ENCODE assay signal across 18 cellular contexts in the genomic region with DNA sequence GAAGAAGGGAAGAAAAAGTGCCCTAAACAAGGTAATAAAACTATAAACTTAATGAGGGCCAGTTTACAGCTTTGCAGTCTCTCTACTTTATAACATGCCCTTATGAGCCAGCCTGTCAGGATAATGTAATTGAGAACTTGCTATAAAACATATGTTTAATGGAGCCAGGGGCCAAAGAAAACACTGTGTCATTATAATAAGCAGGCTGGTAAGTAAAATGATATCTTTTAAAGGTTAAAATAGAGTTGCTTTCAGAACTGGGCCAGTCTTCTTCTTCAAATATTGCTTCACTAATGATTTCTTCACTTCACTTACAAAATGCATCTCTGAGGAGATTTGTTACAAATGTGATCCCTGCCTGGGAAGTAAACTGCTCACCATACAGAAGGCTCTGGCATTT.
A peak's percentile ranks its signal among the peaks of the same experiment; 100 is the strongest.
DNase-seq lines count a peak whose midpoint lies in the region; ATAC-seq and TF ChIP-seq lines count a peak whose summit lies in the region.
"Had no signal": no experiment of that assay in that cellular context is flagged by ENCODE, and none has a peak within 500 bp of the region (broad histone marks: within the 10 kb centered on the region; RNA-seq: fewer than 3 reads in every experiment).

No MANE protein-coding gene starts in this region.

- H3K23ac ChIP-seq in IMR-90 (ENCODE audit: low read depth, low read length) = no peak overlapping the region
- no peak overlapping the region for H3K23ac ChIP-seq in trophoblast cell (ENCODE audit: low read length)

- H3K18ac ChIP-seq in IMR-90 (ENCODE audit: low read depth, low read length) = no peak overlapping the region
- no peak overlapping the region for H3K18ac ChIP-seq in trophoblast cell (ENCODE audit: low read length)

- H3K14ac ChIP-seq in IMR-90 (replicated peaks; ENCODE audit: low read depth, low read length) = no peak overlapping the region
- no peak overlapping the region for H3K14ac ChIP-seq in trophoblast cell (ENCODE audit: low read length)

- DNase-seq in BJ (ENCODE audit: low read depth) (peak; percentile 62), IMR-90 (peak; percentile 15), adipocyte (ENCODE audit: low read depth) (peak; percentile 94), myocyte (ENCODE audit: low read depth) (peak; percentile 3), trophoblast cell (no peak), glomerular visceral epithelial cell (ENCODE audit: extremely low spot score) (no peak)
- DNase-seq: activated CD8-positive, alpha-beta memory T cell treated with anti-CD3 and anti-CD28 coated beads, Interleukin-2, amount 10 ng/mL, durations not matched to agents 7 days and 5 days; activated gamma-delta T cell; DMS153; erythroblast; NCI-H187; NCI-H774; stimulated activated naive CD8-positive, alpha-beta T cell treated with anti-CD3 and anti-CD28 coated beads, Interleukin-15, amount 100 ng/mL, for 72 hours; T-helper 17 cell had no signal

- no peak for TF ChIP-seq RAD21 in IMR-90 (IDR thresholded peaks at IDR 0.05; ENCODE audit: low read length)

- BruUV-seq in IMR-90 (replicated peaks; lab: Mats Ljungman, UMichigan) = no TSS peak

- no peaks in the 10 kb centered on the region for H3K36me3 ChIP-seq in BJ (ENCODE audit: control insufficient read depth, insufficient read depth, low read length)
- H3K36me3 ChIP-seq in IMR-90 (ENCODE audit: control insufficient read depth, insufficient read depth, low read length) = no peaks in the 10 kb centered on the region
- H3K36me3 ChIP-seq in adipocyte (ENCODE audit: control insufficient read depth, insufficient read depth, low read length, severe bottlenecking) = no peaks in the 10 kb centered on the region
- no peaks in the 10 kb centered on the region for H3K36me3 ChIP-seq in trophoblast cell (ENCODE audit: control insufficient read depth in 1 of 2, insufficient read depth in 2 of 2, low read length in 2 of 2)
- H3K36me3 ChIP-seq: BLaER1 had no signal

- TF ChIP-seq CTCF in BJ (IDR thresholded peaks at IDR 0.05; ENCODE audit: insufficient read depth, low read depth, low read length) (no peak), IMR-90 (conservative IDR thresholded peaks at IDR 0.05; ENCODE audit: low read depth, low read length) (no peak)

- no peak overlapping the region for H3K56ac ChIP-seq in IMR-90 (ENCODE audit: extremely low read depth, insufficient read depth, low read length)

- H3K4ac ChIP-seq in IMR-90 (ENCODE audit: low read depth, low read length) (no peak overlapping the region), trophoblast cell (ENCODE audit: low read depth, low read length) (no peak overlapping the region)

- H2BK15ac ChIP-seq in IMR-90 (ENCODE audit: low read depth, low read length) = no peak overlapping the region

- H3K9ac ChIP-seq in IMR-90 (ENCODE audit: low read depth, low read length) (no peak overlapping the region), adipocyte (ENCODE audit: low read length) (peak overlapping the region; percentile 25), trophoblast cell (ENCODE audit: low read length) (no peak overlapping the region)
- H3K9ac ChIP-seq: BLaER1, parathyroid adenoma had no signal

- no peak overlapping the region for H4K5ac ChIP-seq in IMR-90 (ENCODE audit: low read depth, low read length)

- no peak overlapping the region for H2AK9ac ChIP-seq in IMR-90 (replicated peaks; ENCODE audit: low read depth, low read length, poor library complexity)

- dilution Hi-C loops in IMR-90 (cut with HindIII; ENCODE audit: low sequenced_read_pairs, unreplicated experiment) = no loop called here

- H4K8ac ChIP-seq in IMR-90 (ENCODE audit: low read depth in 2 of 2, low read length in 2 of 2) (no peak overlapping the region), trophoblast cell (ENCODE audit: low read depth, low read length) (no peak overlapping the region)

- H2AFZ ChIP-seq in IMR-90 (replicated peaks; ENCODE audit: low read length, poor library complexity) = no peak overlapping the region
- H2AFZ ChIP-seq in trophoblast cell (ENCODE audit: insufficient read depth, low read length, poor library complexity) = no peak overlapping the region
- H2AFZ ChIP-seq: parathyroid adenoma had no signal

- CTCF ChIA-PET in BJ (lab: Yijun Ruan, JAX) = interaction anchor here (1.0 kb wide), 1 partner anchor 381 kb away, joined by 4 read pairs; no protein-coding TSS in a partner anchor
- CTCF ChIA-PET in IMR-90 (lab: Yijun Ruan, JAX) = no interaction called here

- H3K79me2 ChIP-seq in trophoblast cell (ENCODE audit: control insufficient read depth, insufficient read depth, low read length, poor library complexity) = no peaks in the 10 kb centered on the region
- H3K79me2 ChIP-seq: parathyroid adenoma had no signal

- in situ Hi-C loops in IMR-90 (cut with MboI; ENCODE audit: low sequenced_read_pairs) = no loop called here

- no peaks in the 10 kb centered on the region for H4K20me1 ChIP-seq in IMR-90 (ENCODE audit: insufficient read depth, low read length)
- H4K20me1 ChIP-seq: BLaER1 had no signal

- intact Hi-C loops in IMR-90 (cut with micrococcal nuclease) = loop anchor here (2.0 kb wide), 1 partner anchor 381 kb away; no protein-coding TSS in a partner anchor

- H4K91ac ChIP-seq in IMR-90 (ENCODE audit: insufficient read depth, low read depth, low read length) = no peak overlapping the region
- H4K91ac ChIP-seq in trophoblast cell (ENCODE audit: low read depth, low read length) = no peak overlapping the region

- TF ChIP-seq POLR2A in IMR-90 (IDR thresholded peaks at IDR 0.05; ENCODE audit: low read depth, low read length) = no peak

- H3K27ac ChIP-seq in IMR-90 (ENCODE audit: insufficient read depth, low read length) (peak overlapping the region; percentile 72; the same call in 1 of the 2 replicates), trophoblast cell (ENCODE audit: low read depth, low read length) (no peak overlapping the region)
- H3K27ac ChIP-seq: BLaER1, parathyroid adenoma had no signal

- H3K9me3 ChIP-seq in IMR-90 (ENCODE audit: control insufficient read depth, insufficient read depth, low read length) = no peaks in the 10 kb centered on the region
- no peaks in the 10 kb centered on the region for H3K9me3 ChIP-seq in adipocyte (ENCODE audit: control insufficient read depth, low read length)
- H3K9me3 ChIP-seq in trophoblast cell (ENCODE audit: insufficient read depth, low read depth, low read length) = no peaks in the 10 kb centered on the region
- H3K9me3 ChIP-seq: BLaER1 had no signal

- H2BK20ac ChIP-seq in IMR-90 (ENCODE audit: low read depth, low read length) = no peak overlapping the region

- H4K12ac ChIP-seq in trophoblast cell (ENCODE audit: low read depth, low read length) = no peak overlapping the region

- H3K4me3 ChIP-seq in BJ (ENCODE audit: low read depth, low read length) (no peak overlapping the region), IMR-90 (ENCODE audit: insufficient read depth, low read depth, low read length) (no peak overlapping the region), adipocyte (ENCODE audit: low read length) (no peak overlapping the region), trophoblast cell (ENCODE audit: low read depth, low read length) (no peak overlapping the region)
- H3K4me3 ChIP-seq: BLaER1 had no signal

- H3K4me1 ChIP-seq in IMR-90 (ENCODE audit: control insufficient read depth, insufficient read depth, low read length) (peaks cover 7% of the 10 kb centered on the region), adipocyte (ENCODE audit: control insufficient read depth, insufficient read depth, low read length) (peaks cover 21% of the 10 kb centered on the region), trophoblast cell (ENCODE audit: control insufficient read depth in 1 of 2, insufficient read depth in 2 of 2, low read length in 2 of 2) (no peaks in the 10 kb centered on the region)
- H3K4me1 ChIP-seq: BLaER1, parathyroid adenoma had no signal

- H2BK12ac ChIP-seq in trophoblast cell (ENCODE audit: low read length) = no peak overlapping the region

- H2AK5ac ChIP-seq in IMR-90 (ENCODE audit: low read depth, low read length) (no peak overlapping the region), trophoblast cell (ENCODE audit: low read length) (no peak overlapping the region)

- H3K9me1 ChIP-seq in IMR-90 (ENCODE audit: insufficient read depth, low read length) = no peaks in the 10 kb centered on the region

- no peak overlapping the region for H3K4me2 ChIP-seq in IMR-90 (ENCODE audit: low read depth, low read length)
- no peak overlapping the region for H3K4me2 ChIP-seq in trophoblast cell (ENCODE audit: low read length)
- H3K4me2 ChIP-seq: BLaER1 had no signal

- H3K27me3 ChIP-seq in BJ (ENCODE audit: control insufficient read depth, insufficient read depth, low read length) = no peaks in the 10 kb centered on the region
- no peaks in the 10 kb centered on the region for H3K27me3 ChIP-seq in IMR-90 (ENCODE audit: control insufficient read depth, insufficient read depth, low read length)
- H3K27me3 ChIP-seq in adipocyte (replicated peaks; ENCODE audit: control insufficient read depth, insufficient read depth, low read length) = no peaks in the 10 kb centered on the region
- H3K27me3 ChIP-seq in trophoblast cell (ENCODE audit: insufficient read depth, low read length) = no peaks in the 10 kb centered on the region
- H3K27me3 ChIP-seq: BLaER1 had no signal

- POLR2A ChIA-PET in BJ (lab: Charles Lee) (no interaction called here), IMR-90 (lab: Charles Lee; ENCODE audit: unreplicated experiment) (no interaction called here)

- H2BK5ac ChIP-seq in IMR-90 (ENCODE audit: low read depth, low read length, poor library complexity, severe bottlenecking) (no peak overlapping the region), trophoblast cell (ENCODE audit: low read depth, low read length, poor library complexity) (no peak overlapping the region)

- no peak overlapping the region for H2BK120ac ChIP-seq in IMR-90 (ENCODE audit: low read depth, low read length)
- no peak overlapping the region for H2BK120ac ChIP-seq in trophoblast cell (ENCODE audit: insufficient read depth, low read length, poor library complexity)

- H3K79me1 ChIP-seq in IMR-90 (ENCODE audit: low read depth in 1 of 2, low read length in 2 of 2) (no peaks in the 10 kb centered on the region), trophoblast cell (ENCODE audit: low read length) (no peaks in the 10 kb centered on the region)

- peak; percentile 54 for ATAC-seq in IMR-90 (ENCODE audit: low read depth)
- no peak for ATAC-seq in HG03095 (IDR thresholded peaks at IDR 0.05; ENCODE audit: unreplicated experiment)
- no peak for ATAC-seq in esophagus mucosa
- ATAC-seq: activated CD8-positive, alpha-beta memory T cell treated with anti-CD3 and anti-CD28 coated beads, Interleukin-2, amount 10 ng/mL, durations not matched to agents 7 days and 5 days; stimulated activated naive CD8-positive, alpha-beta T cell treated with anti-CD3 and anti-CD28 coated beads, Interleukin-15, amount 100 ng/mL, for 72 hours; T-helper 17 cell had no signal

TF ChIP-seq in IMR-90, 13 proteins besides CTCF, POLR2A, EP300 and RAD21 (continues in another document):
- no peak for TF ChIP-seq NFE2L2 (IDR thresholded peaks at IDR 0.05; ENCODE audit: low read depth, low read length)
- TF ChIP-seq MXI1 (IDR thresholded peaks at IDR 0.05; ENCODE audit: borderline replicate concordance, low read depth, low read length) = no peak
- TF ChIP-seq MAFK (IDR thresholded peaks at IDR 0.05; ENCODE audit: low read depth, low read length) = no peak

Comparison
In these comparisons a context has a peak if more than half of its experiments do, and no peak if none do; other contexts are left out.
1. DNase-seq: peak in BJ (single experiment), IMR-90 (single experiment), adipocyte (single experiment) and myocyte (single experiment); none in trophoblast cell (0 of 2) and glomerular visceral epithelial cell (single experiment).